16 cellular contexts compared by ENCODE assay signal in the genomic region with DNA sequence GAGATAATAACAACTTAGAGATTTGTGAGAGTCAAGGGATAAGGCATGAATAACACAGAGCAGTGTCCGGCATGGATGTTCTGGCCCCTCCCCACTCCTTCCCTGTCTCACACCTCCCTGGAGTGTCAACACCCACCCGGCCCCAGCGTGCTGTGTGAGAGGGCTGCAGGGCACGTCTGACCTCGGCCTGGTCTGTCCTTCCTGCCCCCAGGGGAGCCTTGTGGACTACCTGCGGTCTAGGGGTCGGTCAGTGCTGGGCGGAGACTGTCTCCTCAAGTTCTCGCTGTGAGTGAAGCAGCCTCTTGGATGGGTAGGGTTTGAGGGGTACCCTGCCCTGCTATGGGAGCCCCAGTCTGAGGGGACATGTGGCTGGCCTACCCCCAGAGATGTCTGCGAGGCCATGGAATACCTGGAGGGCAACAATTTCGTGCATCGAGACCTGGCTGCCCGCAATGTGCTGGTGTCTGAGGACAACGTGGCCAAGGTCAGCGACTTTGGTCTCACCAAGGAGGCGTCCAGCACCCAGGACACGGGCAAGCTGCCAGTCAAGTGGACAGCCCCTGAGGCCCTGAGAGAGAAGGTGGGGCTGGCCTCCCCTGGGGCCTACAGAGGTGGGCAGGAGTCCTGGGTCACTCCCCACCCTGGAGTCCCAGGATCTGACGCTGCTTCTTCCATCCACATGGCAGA. TPM values are rescaled to one million over a fixed set of nuclear protein-coding genes. Genes with fewer than 3 reads are reported as not detected.
A peak's percentile ranks its signal among the peaks of the same experiment; 100 is the strongest.
DNase-seq lines count a peak whose midpoint lies in the region; ATAC-seq, FAIRE-seq and TF ChIP-seq lines count a peak whose summit lies in the region.
"Had no signal": no experiment of that assay in that cellular context is flagged by ENCODE, and none has a peak within 500 bp of the region (broad histone marks: within the 10 kb centered on the region; RNA-seq: fewer than 3 reads in every experiment).

No MANE protein-coding gene starts in this region.

- no peak for ATAC-seq in CD8-positive, alpha-beta T cell
- no peak for ATAC-seq in activated B cell treated with CpG ODN at 0.5 μM for 24 hours (ENCODE audit: low read depth)
- no peak for ATAC-seq in stimulated activated effector memory CD8-positive, alpha-beta T cell treated with anti-CD3 and anti-CD28 coated beads, Interleukin-12 subunit alpha, Interleukin-12 subunit beta, amount 100 ng/mL, for 72 hours

- no peaks in the 10 kb centered on the region for H3K27me3 Mint-ChIP-seq in activated naive CD4-positive, alpha-beta T cell treated with anti-CD3 and anti-CD28 coated beads for 36 hours (ENCODE audit: low read depth)
- H3K27me3 Mint-ChIP-seq in CD8-positive, alpha-beta T cell (ENCODE audit: low read depth): no peaks in the 10 kb centered on the region
- H3K27me3 Mint-ChIP-seq in activated B cell treated with CpG ODN at 0.5 μM for 24 hours: no peaks in the 10 kb centered on the region

- no peak overlapping the region for H3K27ac ChIP-seq in CD8-positive, alpha-beta T cell (ENCODE audit: low read depth, low read length)

- H3K27me3 ChIP-seq in CD8-positive, alpha-beta T cell (ENCODE audit: insufficient read depth, low read length): no peaks in the 10 kb centered on the region

- H3K4me1 Mint-ChIP-seq in activated naive CD4-positive, alpha-beta T cell treated with anti-CD3 and anti-CD28 coated beads for 36 hours (ENCODE audit: low read depth): peaks cover 45% of the 10 kb centered on the region
- H3K4me1 Mint-ChIP-seq in CD8-positive, alpha-beta T cell (ENCODE audit: low read depth): peaks cover 46% of the 10 kb centered on the region
- peaks cover 51% of the 10 kb centered on the region for H3K4me1 Mint-ChIP-seq in activated B cell treated with CpG ODN at 0.5 μM for 24 hours
- peaks cover 52% of the 10 kb centered on the region for H3K4me1 Mint-ChIP-seq in stimulated activated effector memory CD8-positive, alpha-beta T cell treated with anti-CD3 and anti-CD28 coated beads, Interleukin-12 subunit alpha, Interleukin-12 subunit beta, amount 100 ng/mL, for 72 hours

- no peak for DNase-seq in activated naive CD4-positive, alpha-beta T cell treated with anti-CD3 and anti-CD28 coated beads for 36 hours
- no peak for DNase-seq in activated naive CD4-positive, alpha-beta T cell treated with anti-CD3 and anti-CD28 coated beads, Interleukin-2, amount 50 U/mL, for 16 hours
- no peak for DNase-seq in CD8-positive, alpha-beta T cell
- DNase-seq in activated B cell treated with CpG ODN at 0.5 μM for 24 hours: no peak
- no peak for DNase-seq in stimulated activated effector memory CD8-positive, alpha-beta T cell treated with anti-CD3 and anti-CD28 coated beads, Interleukin-12 subunit alpha, Interleukin-12 subunit beta, amount 100 ng/mL, for 72 hours (ENCODE audit: low spot score in 2 of 2)
- no peak for DNase-seq in GM19239 (ENCODE audit: insufficient read length, low spot score)
- DNase-seq in activated CD4-positive, alpha-beta T cell treated with anti-CD3 and anti-CD28 coated beads for 4 hours: no peak
- DNase-seq: AML-193, GF-D8, Kasumi-1, NCI-H187 treated with DMSO at 0.1 percent for 48 hours, NCI-H510A, SHP77 treated with DMSO at 0.1 percent for 48 hours had no signal

- CTCF ChIA-PET in activated naive CD4-positive, alpha-beta T cell treated with anti-CD3 and anti-CD28 coated beads for 36 hours (lab: Charles Lee): interaction anchor here (1.6 to 29.5 kb wide), 2 partner anchors 23 to 169 kb away, joined by 5 to 1193 read pairs; partner anchors contain the start of gene CSK
- CTCF ChIA-PET in CD8-positive, alpha-beta T cell (lab: Charles Lee): interaction anchor here (0.8 to 38.4 kb wide), 9 partner anchors 9 to 165 kb away, joined by 3 to 1956 read pairs (median 13); partner anchors contain the start of gene CSK
- CTCF ChIA-PET in activated B cell treated with CpG ODN at 0.5 μM for 24 hours (lab: Charles Lee): interaction anchor here (2.2 to 26.2 kb wide), 3 partner anchors 13 to 100 kb away, joined by 9 to 1146 read pairs (median 134); partner anchors contain the start of gene CSK

- H3K9me3 ChIP-seq in CD8-positive, alpha-beta T cell (ENCODE audit: low read length): no peaks in the 10 kb centered on the region

- peaks cover 42% of the 10 kb centered on the region for H3K4me1 ChIP-seq in CD8-positive, alpha-beta T cell (ENCODE audit: insufficient read depth, low read length)

- peaks cover 54% of the 10 kb centered on the region for H3K36me3 Mint-ChIP-seq in activated naive CD4-positive, alpha-beta T cell treated with anti-CD3 and anti-CD28 coated beads for 36 hours (ENCODE audit: low read depth)
- H3K36me3 Mint-ChIP-seq in CD8-positive, alpha-beta T cell: peaks cover 73% of the 10 kb centered on the region
- peaks cover 78% of the 10 kb centered on the region for H3K36me3 Mint-ChIP-seq in activated B cell treated with CpG ODN at 0.5 μM for 24 hours (ENCODE audit: low read depth)
- H3K36me3 Mint-ChIP-seq in stimulated activated effector memory CD8-positive, alpha-beta T cell treated with anti-CD3 and anti-CD28 coated beads, Interleukin-12 subunit alpha, Interleukin-12 subunit beta, amount 100 ng/mL, for 72 hours: peaks cover 98% of the 10 kb centered on the region

- H3K27ac Mint-ChIP-seq in activated naive CD4-positive, alpha-beta T cell treated with anti-CD3 and anti-CD28 coated beads for 36 hours: peak overlapping the region; percentile 48
- H3K27ac Mint-ChIP-seq in CD8-positive, alpha-beta T cell: peak overlapping the region; percentile 27
- peak overlapping the region; percentile 12 for H3K27ac Mint-ChIP-seq in activated B cell treated with CpG ODN at 0.5 μM for 24 hours
- H3K27ac Mint-ChIP-seq in stimulated activated effector memory CD8-positive, alpha-beta T cell treated with anti-CD3 and anti-CD28 coated beads, Interleukin-12 subunit alpha, Interleukin-12 subunit beta, amount 100 ng/mL, for 72 hours: peak overlapping the region; percentile 32

- TF ChIP-seq CTCF in CD8-positive, alpha-beta T cell (IDR thresholded peaks at IDR 0.05): no peak
- TF ChIP-seq CTCF in activated B cell treated with CpG ODN at 0.5 μM for 24 hours (IDR thresholded peaks at IDR 0.05): no peak

- H3K9me3 Mint-ChIP-seq in activated naive CD4-positive, alpha-beta T cell treated with anti-CD3 and anti-CD28 coated beads for 36 hours: no peaks in the 10 kb centered on the region
- no peaks in the 10 kb centered on the region for H3K9me3 Mint-ChIP-seq in CD8-positive, alpha-beta T cell
- H3K9me3 Mint-ChIP-seq in activated B cell treated with CpG ODN at 0.5 μM for 24 hours: no peaks in the 10 kb centered on the region
- H3K9me3 Mint-ChIP-seq in stimulated activated effector memory CD8-positive, alpha-beta T cell treated with anti-CD3 and anti-CD28 coated beads, Interleukin-12 subunit alpha, Interleukin-12 subunit beta, amount 100 ng/mL, for 72 hours: no peaks in the 10 kb centered on the region

- POLR2A ChIA-PET in CD8-positive, alpha-beta T cell (lab: Charles Lee): interaction anchor here (15.4 kb wide), 1 partner anchor 23 kb away, joined by 512 read pairs; the partner anchor contains the start of gene CSK
- POLR2A ChIA-PET in activated B cell treated with CpG ODN at 0.5 μM for 24 hours (lab: Charles Lee): interaction anchor here (32.5 kb wide), 1 partner anchor 22 kb away, joined by 2569 read pairs; the partner anchor contains the start of gene CSK

- no peak overlapping the region for H3K4me3 Mint-ChIP-seq in activated naive CD4-positive, alpha-beta T cell treated with anti-CD3 and anti-CD28 coated beads for 36 hours
- H3K4me3 Mint-ChIP-seq in CD8-positive, alpha-beta T cell: no peak overlapping the region
- no peak overlapping the region for H3K4me3 Mint-ChIP-seq in activated B cell treated with CpG ODN at 0.5 μM for 24 hours
- H3K4me3 Mint-ChIP-seq in stimulated activated effector memory CD8-positive, alpha-beta T cell treated with anti-CD3 and anti-CD28 coated beads, Interleukin-12 subunit alpha, Interleukin-12 subunit beta, amount 100 ng/mL, for 72 hours: no peak overlapping the region

- H3K4me3 ChIP-seq in CD8-positive, alpha-beta T cell (ENCODE audit: low read depth, low read length): no peak overlapping the region

- intact Hi-C loops in activated naive CD4-positive, alpha-beta T cell treated with anti-CD3 and anti-CD28 coated beads for 36 hours (cut with micrococcal nuclease): loop anchor here (2.0 kb wide), 1 partner anchor 33 kb away; no protein-coding TSS in a partner anchor
- intact Hi-C loops in CD8-positive, alpha-beta T cell (cut with DNase I, micrococcal nuclease): no loop called here
- intact Hi-C loops in activated B cell treated with CpG ODN at 0.5 μM for 24 hours (cut with micrococcal nuclease): loop anchor here (2.0 kb wide), 2 partner anchors 33 to 41 kb away; partner anchors contain the start of gene ULK3

- FAIRE-seq in GM19239 (lab: Jason Lieb, UNC): no peak
- FAIRE-seq: RCC 7860 had no signal

- H3K36me3 ChIP-seq in CD8-positive, alpha-beta T cell (ENCODE audit: insufficient read depth, low read length): peaks cover 42% of the 10 kb centered on the region

RNA-seq across cellular contexts. Expression of gene LMAN1L, which starts 11.2 kb away (rescaled TPM):
- not detected for total RNA-seq in activated naive CD4-positive, alpha-beta T cell treated with anti-CD3 and anti-CD28 coated beads for 36 hours
- not detected for total RNA-seq in CD8-positive, alpha-beta T cell
- 1.0 and 2.2 TPM in 2 replicates for total RNA-seq in activated B cell treated with CpG ODN at 0.5 μM for 24 hours

RNA-seq across cellular contexts. Expression of gene CSK, which starts 19.6 kb away (rescaled TPM):
- 100 to 1,000 TPM; 272 to 282 TPM for total RNA-seq in activated naive CD4-positive, alpha-beta T cell treated with anti-CD3 and anti-CD28 coated beads for 36 hours
- total RNA-seq in CD8-positive, alpha-beta T cell: 100 to 1,000 TPM in 1 of 2 experiments, 10 to 100 TPM in 1; 99.5 to 118 TPM
- 540 and 557 TPM in 2 replicates for total RNA-seq in activated B cell treated with CpG ODN at 0.5 μM for 24 hours

RNA-seq across cellular contexts. Expression of gene CPLX3, which starts 25.0 kb away (rescaled TPM):
- total RNA-seq in activated naive CD4-positive, alpha-beta T cell treated with anti-CD3 and anti-CD28 coated beads for 36 hours: not detected
- under 1 TPM; 0.19 to 0.36 TPM for total RNA-seq in CD8-positive, alpha-beta T cell
- 0.20 and 0.22 TPM in 2 replicates for total RNA-seq in activated B cell treated with CpG ODN at 0.5 μM for 24 hours
- total RNA-seq: H4 had no signal

RNA-seq across cellular contexts. Expression of gene ULK3, which starts 41.5 kb away (rescaled TPM):
- total RNA-seq in activated naive CD4-positive, alpha-beta T cell treated with anti-CD3 and anti-CD28 coated beads for 36 hours: 10 to 100 TPM; 58.9 to 69.2 TPM
- total RNA-seq in CD8-positive, alpha-beta T cell: 10 to 100 TPM; 34.3 to 35.1 TPM
- 43.6 and 52.1 TPM in 2 replicates for total RNA-seq in activated B cell treated with CpG ODN at 0.5 μM for 24 hours

RNA-seq across cellular contexts. Expression of gene CYP1A2, which starts 52.8 kb away (rescaled TPM):
- total RNA-seq in activated naive CD4-positive, alpha-beta T cell treated with anti-CD3 and anti-CD28 coated beads for 36 hours: not detected
- total RNA-seq in CD8-positive, alpha-beta T cell: not detected
- 0.16 TPM in 1 of 2 replicates, not detected in the other for total RNA-seq in activated B cell treated with CpG ODN at 0.5 μM for 24 hours
- total RNA-seq: A673, H4 had no signal

Comparison
In these comparisons a context has a peak if more than half of its experiments do, and no peak if none do; other contexts are left out.
1. intact Hi-C loops: an anchor here in activated naive CD4-positive, alpha-beta T cell treated with anti-CD3 and anti-CD28 coated beads for 36 hours (2.0 kb wide) and activated B cell treated with CpG ODN at 0.5 μM for 24 hours (2.0 kb wide); none called in CD8-positive, alpha-beta T cell.